In the genomic region with DNA sequence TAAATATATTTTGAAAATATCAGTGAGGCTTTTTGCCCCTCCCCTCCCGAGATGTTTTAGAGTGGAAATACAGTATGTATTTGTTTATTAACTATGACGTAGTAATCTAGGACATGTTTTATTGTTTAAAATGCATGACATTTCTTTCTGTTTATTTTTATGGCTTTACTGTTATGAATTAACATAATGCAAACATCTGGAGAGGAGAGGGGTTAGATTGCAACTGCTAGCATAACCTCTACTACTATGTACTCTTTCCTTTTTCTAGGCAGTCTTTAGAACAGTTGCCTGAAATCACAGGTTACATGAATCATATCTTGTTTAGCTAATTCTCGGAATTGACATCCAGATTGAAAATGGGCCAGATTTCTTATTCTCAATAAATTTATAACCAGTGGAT, we compare ENCODE assay signal across 24 cellular contexts.
"Had no signal": no experiment of that assay in that cellular context is flagged by ENCODE, and none has a peak within 500 bp of the region (broad histone marks: within the 10 kb centered on the region; RNA-seq: fewer than 3 reads in every experiment).

No MANE protein-coding gene starts in this region.

- H3K4me2 ChIP-seq: smooth muscle cell had no signal

- H3K4me1 ChIP-seq: colonic mucosa had no signal

- H3K27me3 ChIP-seq: colonic mucosa, dorsolateral prefrontal cortex, right atrium auricular region, transverse colon had no signal

- H3K27ac Mint-ChIP-seq: activated CD4-positive, alpha-beta memory T cell treated with anti-CD3 and anti-CD28 coated beads, Interleukin-2, amount 10 ng/mL, durations not matched to agents 7 days and 5 days; activated CD4-positive, alpha-beta T cell treated with anti-CD3 and anti-CD28 coated beads, Interleukin-2, amount 10 ng/mL, durations not matched to agents 7 days and 5 days; activated naive CD4-positive, alpha-beta T cell treated with anti-CD3 and anti-CD28 coated beads, Interleukin-2, amount 50 U/mL, for 24 hours; activated naive CD8-positive, alpha-beta T cell treated with anti-CD3 and anti-CD28 coated beads, Interleukin-2, amount 50 U/mL, for 24 hours had no signal

- H3K9me3 ChIP-seq: colonic mucosa, right atrium auricular region, transverse colon had no signal

- H3K9me3 Mint-ChIP-seq: activated CD4-positive, alpha-beta memory T cell treated with anti-CD3 and anti-CD28 coated beads, Interleukin-2, amount 10 ng/mL, durations not matched to agents 7 days and 5 days; activated CD4-positive, alpha-beta T cell treated with anti-CD3 and anti-CD28 coated beads, Interleukin-2, amount 10 ng/mL, durations not matched to agents 7 days and 5 days; activated naive CD4-positive, alpha-beta T cell treated with anti-CD3 and anti-CD28 coated beads, Interleukin-2, amount 50 U/mL, for 24 hours; activated naive CD8-positive, alpha-beta T cell treated with anti-CD3 and anti-CD28 coated beads, Interleukin-2, amount 50 U/mL, for 24 hours; activated T-cell treated with anti-CD3 and anti-CD28 coated beads, Interleukin-2, amount 50 U/mL, for 4 hours; activated T-helper 17 cell treated with anti-CD3 and anti-CD28 coated beads, Interleukin-2, amount 50 U/mL, for 72 hours; effector memory CD8-positive, alpha-beta T cell; memory B cell; naive thymus-derived CD4-positive, alpha-beta T cell; WTC11 had no signal

- H3K27ac ChIP-seq: colonic mucosa, right atrium auricular region, transverse colon had no signal

- H3K4me3 Mint-ChIP-seq: activated CD4-positive, alpha-beta memory T cell treated with anti-CD3 and anti-CD28 coated beads, Interleukin-2, amount 10 ng/mL, durations not matched to agents 7 days and 5 days; activated CD4-positive, alpha-beta T cell treated with anti-CD3 and anti-CD28 coated beads, Interleukin-2, amount 10 ng/mL, durations not matched to agents 7 days and 5 days; activated naive CD4-positive, alpha-beta T cell treated with anti-CD3 and anti-CD28 coated beads, Interleukin-2, amount 50 U/mL, for 24 hours; activated naive CD8-positive, alpha-beta T cell treated with anti-CD3 and anti-CD28 coated beads, Interleukin-2, amount 50 U/mL, for 24 hours; activated T-cell treated with anti-CD3 and anti-CD28 coated beads, Interleukin-2, amount 50 U/mL, for 4 hours; activated T-helper 17 cell treated with anti-CD3 and anti-CD28 coated beads, Interleukin-2, amount 50 U/mL, for 72 hours; effector memory CD8-positive, alpha-beta T cell; memory B cell; T-helper 17 cell; WTC11 had no signal

- H3K27me3 Mint-ChIP-seq: activated CD4-positive, alpha-beta memory T cell treated with anti-CD3 and anti-CD28 coated beads, Interleukin-2, amount 10 ng/mL, durations not matched to agents 7 days and 5 days; activated CD4-positive, alpha-beta T cell treated with anti-CD3 and anti-CD28 coated beads, Interleukin-2, amount 10 ng/mL, durations not matched to agents 7 days and 5 days; activated naive CD4-positive, alpha-beta T cell treated with anti-CD3 and anti-CD28 coated beads, Interleukin-2, amount 50 U/mL, for 24 hours; activated naive CD8-positive, alpha-beta T cell treated with anti-CD3 and anti-CD28 coated beads, Interleukin-2, amount 50 U/mL, for 24 hours; activated T-helper 17 cell treated with anti-CD3 and anti-CD28 coated beads, Interleukin-2, amount 50 U/mL, for 72 hours; effector memory CD8-positive, alpha-beta T cell; memory B cell; naive thymus-derived CD4-positive, alpha-beta T cell; T-helper 17 cell had no signal

- DNase-seq: activated CD4-positive, alpha-beta memory T cell treated with anti-CD3 and anti-CD28 coated beads, Interleukin-2, amount 10 ng/mL, durations not matched to agents 7 days and 5 days; activated CD4-positive, alpha-beta T cell treated with anti-CD3 and anti-CD28 coated beads for 1 hour; activated CD4-positive, alpha-beta T cell treated with anti-CD3 and anti-CD28 coated beads, Interleukin-2, amount 10 ng/mL, durations not matched to agents 7 days and 5 days; activated naive CD8-positive, alpha-beta T cell treated with anti-CD3 and anti-CD28 coated beads, Interleukin-2, amount 50 U/mL, for 24 hours; activated T-cell treated with anti-CD3 and anti-CD28 coated beads, Interleukin-2, amount 50 U/mL, for 4 hours; colonic mucosa; dorsolateral prefrontal cortex; effector memory CD8-positive, alpha-beta T cell; erythroblast; foreskin melanocyte; left cardiac atrium; midbrain; naive thymus-derived CD4-positive, alpha-beta T cell; stimulated activated CD4-positive, alpha-beta T cell treated with anti-CD3 and anti-CD28 coated beads, Interleukin-1b, Interleukin-23, amount 100 ng/mL, for 48 hours; stimulated activated naive CD4-positive, alpha-beta T cell treated with Interleukin-2 at 50 U/mL for 16 hours; T-helper 17 cell; T1000; transverse colon had no signal

- H3K4me3 ChIP-seq: colonic mucosa, dorsolateral prefrontal cortex, right atrium auricular region, smooth muscle cell, transverse colon had no signal

- ATAC-seq: activated naive CD8-positive, alpha-beta T cell treated with anti-CD3 and anti-CD28 coated beads, Interleukin-2, amount 50 U/mL, for 24 hours; activated T-cell treated with anti-CD3 and anti-CD28 coated beads, Interleukin-2, amount 50 U/mL, for 4 hours; activated T-helper 17 cell treated with anti-CD3 and anti-CD28 coated beads, Interleukin-2, amount 50 U/mL, for 72 hours; effector memory CD8-positive, alpha-beta T cell; left cardiac atrium; T-helper 17 cell; WTC11 had no signal
